10 cellular contexts compared by ENCODE assay signal in the genomic region with DNA sequence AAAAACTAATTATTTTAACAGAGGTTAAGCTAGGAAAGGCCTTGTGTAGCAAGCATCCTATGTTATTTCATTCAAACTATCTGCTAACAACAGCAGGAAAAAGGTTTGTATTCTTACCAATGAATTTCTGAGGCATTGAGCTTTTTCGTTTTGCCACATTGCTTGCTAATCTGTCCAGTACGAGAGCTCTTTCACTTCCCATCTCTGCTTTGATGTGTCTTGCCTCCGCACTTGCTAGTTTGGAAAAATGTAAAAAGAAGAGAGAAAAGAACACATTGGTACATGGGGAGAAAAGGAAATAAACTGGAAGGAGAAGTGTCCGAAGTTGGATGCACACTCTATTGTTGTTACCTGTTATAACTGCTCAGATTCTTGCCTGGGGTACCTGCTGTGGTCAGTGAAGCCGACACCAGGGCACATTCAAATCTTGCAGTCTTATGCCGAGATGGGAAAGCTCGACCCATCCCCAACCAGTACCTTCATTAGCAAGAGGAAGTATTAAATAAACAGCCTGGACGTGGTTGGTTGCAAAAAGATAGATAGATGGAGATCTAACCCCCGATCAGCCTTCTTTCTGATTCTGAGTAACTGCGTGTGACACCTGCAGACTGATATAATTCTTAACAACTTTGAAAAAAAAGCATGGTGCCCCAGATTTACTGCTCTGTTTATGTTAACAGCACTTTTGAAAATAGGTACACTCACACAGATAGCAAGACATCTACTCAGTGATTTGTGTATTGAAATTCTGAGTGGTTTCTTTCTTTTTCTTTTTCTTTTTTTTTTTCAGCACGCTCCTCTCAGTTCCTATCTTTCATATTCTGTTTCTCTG.
DNase-seq lines count a peak whose midpoint lies in the region; ATAC-seq and TF ChIP-seq lines count a peak whose summit lies in the region.
"Had no signal": no experiment of that assay in that cellular context is flagged by ENCODE, and none has a peak within 500 bp of the region (broad histone marks: within the 10 kb centered on the region; RNA-seq: fewer than 3 reads in every experiment).

No MANE protein-coding gene starts in this region.

- H3K27me3 ChIP-seq in KMS-11 (ENCODE audit: insufficient read depth, low read depth) (no peaks in the 10 kb centered on the region), mucosa of rectum (ENCODE audit: control insufficient read depth in 2 of 2, insufficient read depth in 2 of 2, low read length in 2 of 2) (peaks cover 3 to 4% of the 10 kb centered on the region in 2 donors)

- peaks cover 90% of the 10 kb centered on the region for H3K79me2 ChIP-seq in KMS-11 (ENCODE audit: insufficient read depth, low read depth)

- peak overlapping the region; percentile 89 for H3K27ac ChIP-seq in KMS-11
- peak overlapping the region; percentile 71 to 75 for H3K27ac ChIP-seq in mucosa of rectum (ENCODE audit: low read depth in 2 of 2, low read length in 2 of 2)

- H3K4me3 ChIP-seq in KMS-11 (IDR thresholded peaks at IDR 0.05; ENCODE audit: insufficient read depth, low read depth, low read length) (no peak overlapping the region), mucosa of rectum (ENCODE audit: low read length in 2 of 2) (peak overlapping the region; percentile 52 to 67)

- peak overlapping the region; percentile 57 for H3K9ac ChIP-seq in KMS-11
- H3K9ac ChIP-seq in mucosa of rectum (ENCODE audit: low read depth in 1 of 2, low read length in 2 of 2) = peak overlapping the region; percentile 26 to 53

- no peaks in the 10 kb centered on the region for H3K9me3 ChIP-seq in mucosa of rectum (ENCODE audit: control insufficient read depth in 2 of 2, low read length in 2 of 2)

- no peak for TF ChIP-seq CTCF in KMS-11 (conservative IDR thresholded peaks at IDR 0.05; ENCODE audit: low read depth, low read length)

- DNase-seq in Kasumi-1 (lab: John Stamatoyannopoulos, UW) = no peak
- DNase-seq in epidermal melanocyte (ENCODE audit: insufficient read length, low spot score) = no peak
- no peak for DNase-seq in DMS53 (lab: John Stamatoyannopoulos, UW)
- DNase-seq in hippocampal formation (lab: John Stamatoyannopoulos, UW) = no peak
- DNase-seq: activated CD4-positive, alpha-beta T cell treated with anti-CD3 and anti-CD28 coated beads, Interleukin-2, amount 50 U/mL, for 4 hours; NCI-H1930 had no signal

- peaks cover 100% of the 10 kb centered on the region for H3K4me1 ChIP-seq in KMS-11 (ENCODE audit: low read depth, poor library complexity, severe bottlenecking)
- peaks cover 0 to 17% of the 10 kb centered on the region in 2 donors for H3K4me1 ChIP-seq in mucosa of rectum (ENCODE audit: control insufficient read depth in 2 of 2, insufficient read depth in 2 of 2, low read length in 2 of 2)

- H2AFZ ChIP-seq in KMS-11 (ENCODE audit: low read depth) = no peak overlapping the region

- ATAC-seq in GM18502 (IDR thresholded peaks at IDR 0.05; ENCODE audit: poor library complexity, unreplicated experiment) (peak; percentile 50), GM21515 (IDR thresholded peaks at IDR 0.05; ENCODE audit: unreplicated experiment) (peak; percentile 49)

- peak overlapping the region; percentile 98 for H3K4me2 ChIP-seq in KMS-11

- peaks cover 6% of the 10 kb centered on the region; the same call in 1 of the 2 replicates for H3K36me3 ChIP-seq in KMS-11 (ENCODE audit: insufficient read depth)
- no peaks in the 10 kb centered on the region for H3K36me3 ChIP-seq in mucosa of rectum (ENCODE audit: control insufficient read depth in 2 of 2, insufficient read depth in 2 of 2, low read length in 2 of 2)

- H4K20me1 ChIP-seq in KMS-11 (ENCODE audit: insufficient read depth) = no peaks in the 10 kb centered on the region
